8 cellular contexts compared by ENCODE assay signal in the genomic region with DNA sequence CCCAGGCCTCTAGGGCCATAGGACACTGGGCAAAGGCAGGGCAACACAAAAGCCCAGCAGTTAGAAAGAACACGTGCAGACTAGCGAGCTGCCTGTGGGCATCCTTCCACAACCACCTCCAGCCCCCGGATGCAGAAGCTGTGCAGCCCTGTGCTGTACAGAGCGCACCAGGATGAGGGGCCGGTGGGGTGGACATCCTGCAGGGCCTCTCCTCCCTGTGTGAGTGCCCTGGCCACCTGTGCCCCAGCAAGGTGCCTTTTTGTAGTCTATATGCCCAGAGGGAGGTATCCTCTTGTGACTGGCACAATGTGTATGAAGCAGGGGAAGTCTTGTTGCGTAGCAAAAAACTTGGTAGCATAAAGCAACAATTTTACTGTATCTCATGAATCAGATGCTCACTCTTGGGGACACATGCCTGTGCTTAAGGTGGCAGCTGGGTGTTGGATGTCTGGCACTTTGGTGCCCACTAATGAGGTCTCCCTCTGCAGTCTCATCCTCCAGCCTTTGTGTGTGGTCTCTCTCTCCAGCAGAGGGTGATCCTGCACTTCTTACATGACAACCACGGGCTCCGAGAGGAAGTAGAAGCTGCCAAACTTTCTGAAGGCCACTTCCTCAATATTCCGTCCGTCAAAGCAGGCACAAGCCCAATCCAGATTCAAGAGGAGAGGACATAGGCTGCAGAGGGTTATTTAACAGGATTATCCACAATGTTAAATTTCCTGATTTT. TPM values are rescaled to one million over a fixed set of nuclear protein-coding genes. Genes with fewer than 3 reads are reported as not detected.
DNase-seq lines count a peak whose midpoint lies in the region; ATAC-seq and TF ChIP-seq lines count a peak whose summit lies in the region.

No MANE protein-coding gene starts in this region.

- DNase-seq in DMS 273 treated with DMSO at 0.1 percent for 48 hours (lab: John Stamatoyannopoulos, UW) = peak; percentile 15
- peak; percentile 23 for DNase-seq in T follicular helper cell (ENCODE audit: low read depth)
- DNase-seq in cardiac fibroblast (ENCODE audit: low read depth in 2 of 2) = peak; percentile 87 to 94
- DNase-seq in kidney epithelial cell (ENCODE audit: low read depth) = no peak
- DNase-seq in stimulated activated naive CD4-positive, alpha-beta T cell treated with Interleukin-2 at 50 U/mL for 16 hours (lab: John Stamatoyannopoulos, UW) = peak; percentile 9
- no peak for DNase-seq in T1000 (lab: John Stamatoyannopoulos, UW)

- ATAC-seq in GM19035 (IDR thresholded peaks at IDR 0.05; ENCODE audit: unreplicated experiment) = peak; percentile 79
- ATAC-seq in HG03457 (IDR thresholded peaks at IDR 0.05; ENCODE audit: unreplicated experiment) = peak; percentile 74

- no peaks in the 10 kb centered on the region for H3K36me3 ChIP-seq in kidney epithelial cell (ENCODE audit: control insufficient read depth, insufficient read depth, low read length)

- TF ChIP-seq CTCF in cardiac fibroblast (IDR thresholded peaks at IDR 0.05; ENCODE audit: low read depth, low read length) (peak; percentile 70), kidney epithelial cell (IDR thresholded peaks at IDR 0.05; ENCODE audit: insufficient read depth, low read length, poor library complexity, severe bottlenecking) (peak; percentile 44)

- no peaks in the 10 kb centered on the region for H3K27me3 ChIP-seq in kidney epithelial cell (ENCODE audit: control insufficient read depth, insufficient read depth, low read length)

- H3K4me3 ChIP-seq in cardiac fibroblast (replicated peaks in 1 of 2; ENCODE audit: low read depth in 2 of 2, low read length in 2 of 2) (no peak overlapping the region), kidney epithelial cell (ENCODE audit: low read depth, low read length) (no peak overlapping the region)

RNA-seq across cellular contexts. Expression of a gene that starts 8.7 kb away (rescaled TPM):
- total RNA-seq in kidney epithelial cell = 8.5 and 9.2 TPM in 2 replicates

Comparison
In these comparisons a context has a peak if more than half of its experiments do, and no peak if none do; other contexts are left out.
1. DNase-seq: peak in DMS 273 treated with DMSO at 0.1 percent for 48 hours (single experiment), T follicular helper cell (single experiment), cardiac fibroblast (2 of 2) and stimulated activated naive CD4-positive, alpha-beta T cell treated with Interleukin-2 at 50 U/mL for 16 hours (single experiment); none in kidney epithelial cell (single experiment) and T1000 (single experiment).